ENCODE assay signal across 23 cellular contexts in genomic region chr2:200150411-200151086, GRCh38.
"Had no signal": no experiment of that assay in that cellular context is flagged by ENCODE, and none has a peak within 500 bp of the region (broad histone marks: within the 10 kb centered on the region; RNA-seq: fewer than 3 reads in every experiment).

No MANE protein-coding gene starts in this region.

- DNase-seq: Karpas-422, KG1, MG63, NCI-H1092, NCI-H1105 treated with DMSO at 0.1 percent for 48 hours, NCI-H1417 treated with DMSO at 0.1 percent for 48 hours, NCI-H146, NCI-H1694 treated with DMSO at 0.1 percent for 48 hours, NCI-H1930, NCI-H2081, NCI-H2107, NCI-H2171, NCI-H226, NCI-H446, NCI-H510A, NCI-H524 treated with DMSO at 0.1 percent for 48 hours, NCI-H69, NCI-H774, SHP77, T-helper 1 cell had no signal

- H3K27ac ChIP-seq: RWPE1 had no signal

- H3K36me3 ChIP-seq: MG63 had no signal

- H3K27me3 ChIP-seq: MG63 had no signal

- ATAC-seq: Panc1, SK-N-SH treated with all-trans-retinoic acid at 6 μM for 48 hours had no signal

- H3K4me3 ChIP-seq: MG63 had no signal
